37 cellular contexts compared by ENCODE assay signal in genomic region chr5:151381899-151382298, GRCh38. TPM values are rescaled to one million over a fixed set of nuclear protein-coding genes. Genes with fewer than 3 reads are reported as not detected.
"Had no signal": no experiment of that assay in that cellular context is flagged by ENCODE, and none has a peak within 500 bp of the region (broad histone marks: within the 10 kb centered on the region; RNA-seq: fewer than 3 reads in every experiment).

No MANE protein-coding gene starts in this region.

- FAIRE-seq: astrocyte, bronchial epithelial cell, colon, endometrium, endothelial cell of umbilical vein had no signal

- H3K27ac ChIP-seq: brain microvascular endothelial cell, epithelial cell of prostate, esophagus squamous epithelium had no signal

- H3K4me1 Mint-ChIP-seq: activated CD4-positive, alpha-beta T cell treated with anti-CD3 and anti-CD28 coated beads for 36 hours; activated T-helper 17 cell treated with anti-CD3 and anti-CD28 coated beads, Interleukin-2, amount 50 U/mL, for 72 hours had no signal

- H3K9me3 Mint-ChIP-seq: activated CD8-positive, alpha-beta T cell treated with anti-CD3 and anti-CD28 coated beads for 36 hours; activated T-cell treated with anti-CD3 and anti-CD28 coated beads, Interleukin-2, amount 50 U/mL, for 4 hours; activated T-helper 17 cell treated with anti-CD3 and anti-CD28 coated beads, Interleukin-2, amount 50 U/mL, for 72 hours; central memory CD8-positive, alpha-beta T cell had no signal

- H3K4me1 ChIP-seq: esophagus squamous epithelium had no signal

- H3K4me3 ChIP-seq: esophagus squamous epithelium had no signal

- H3K36me3 ChIP-seq: brain microvascular endothelial cell, esophagus squamous epithelium had no signal

- DNase-seq: activated CD4-positive, alpha-beta T cell treated with anti-CD3 and anti-CD28 coated beads for 36 hours; activated CD4-positive, alpha-beta T cell treated with anti-CD3 and anti-CD28 coated beads, Interleukin-2, amount 50 U/mL, for 1 hour; activated CD4-positive, alpha-beta T cell treated with anti-CD3 and anti-CD28 coated beads, Interleukin-2, amount 50 U/mL, for 48 hours; activated CD4-positive, CD25-positive, alpha-beta regulatory T cell; activated CD4-positive, CD25-positive, alpha-beta regulatory T cell treated with anti-CD3 and anti-CD28 coated beads, Interleukin-2, amount 50 U/mL, for 72 hours; activated CD8-positive, alpha-beta memory T cell treated with anti-CD3 and anti-CD28 coated beads for 24 hours; activated CD8-positive, alpha-beta T cell treated with anti-CD3 and anti-CD28 coated beads for 36 hours; activated effector memory CD4-positive, alpha-beta T cell treated with Interleukin-2 at 50 U/mL for 16 hours; activated gamma-delta T cell treated with Interleukin-2 at 50 U/mL for 16 hours; activated naive CD4-positive, alpha-beta T cell treated with anti-CD3 and anti-CD28 coated beads, Interleukin-2, amount 50 U/mL, for 16 hours; activated naive CD4-positive, alpha-beta T cell treated with Interleukin-2 at 50 U/mL for 16 hours; activated T-cell treated with anti-CD3 and anti-CD28 coated beads, Interleukin-2, amount 50 U/mL, for 4 hours; amniotic stem cell; anterior cingulate cortex; brain microvascular endothelial cell; cortex of kidney; effector CD8-positive, alpha-beta T cell; esophagus squamous epithelium; foreskin melanocyte; head of caudate nucleus; T-helper 2 cell had no signal

- H3K9me3 ChIP-seq: esophagus squamous epithelium had no signal

- H3K27ac Mint-ChIP-seq: activated CD4-positive, alpha-beta T cell treated with anti-CD3 and anti-CD28 coated beads for 36 hours; activated CD8-positive, alpha-beta T cell treated with anti-CD3 and anti-CD28 coated beads for 36 hours; activated naive CD8-positive, alpha-beta T cell; activated T-helper 17 cell treated with anti-CD3 and anti-CD28 coated beads, Interleukin-2, amount 50 U/mL, for 72 hours had no signal

- H3K4me3 Mint-ChIP-seq: activated CD4-positive, alpha-beta T cell treated with anti-CD3 and anti-CD28 coated beads for 36 hours; activated CD8-positive, alpha-beta T cell treated with anti-CD3 and anti-CD28 coated beads for 36 hours; activated naive CD8-positive, alpha-beta T cell; activated T-cell treated with anti-CD3 and anti-CD28 coated beads, Interleukin-2, amount 50 U/mL, for 4 hours; activated T-helper 17 cell treated with anti-CD3 and anti-CD28 coated beads, Interleukin-2, amount 50 U/mL, for 72 hours; central memory CD8-positive, alpha-beta T cell had no signal

- H3K27me3 ChIP-seq: brain microvascular endothelial cell, esophagus squamous epithelium had no signal

- ATAC-seq: activated CD4-positive, alpha-beta T cell treated with anti-CD3 and anti-CD28 coated beads for 36 hours; activated CD8-positive, alpha-beta T cell treated with anti-CD3 and anti-CD28 coated beads for 36 hours; activated T-cell treated with anti-CD3 and anti-CD28 coated beads, Interleukin-2, amount 50 U/mL, for 4 hours; activated T-helper 17 cell treated with anti-CD3 and anti-CD28 coated beads, Interleukin-2, amount 50 U/mL, for 72 hours had no signal

- H3K36me3 Mint-ChIP-seq: activated naive CD8-positive, alpha-beta T cell had no signal

RNA-seq across cellular contexts. Expression of gene SLC36A2, which starts 34.5 kb away (rescaled TPM):
- total RNA-seq: activated CD4-positive, alpha-beta T cell treated with anti-CD3 and anti-CD28 coated beads for 36 hours; activated CD8-positive, alpha-beta T cell treated with anti-CD3 and anti-CD28 coated beads for 36 hours; activated T-cell treated with anti-CD3 and anti-CD28 coated beads, Interleukin-2, amount 50 U/mL, for 4 hours; activated T-helper 17 cell treated with anti-CD3 and anti-CD28 coated beads, Interleukin-2, amount 50 U/mL, for 72 hours; astrocyte; bronchial epithelial cell; cardiac septum; cerebellum; dermis microvascular lymphatic vessel endothelial cell; endothelial cell of umbilical vein; esophagus squamous epithelium; fibroblast of lung; fibroblast of villous mesenchyme; T-helper 1 cell treated with Interleukin-12 subunit alpha and Interleukin-12 subunit beta and Interleukin-4 antibody, amounts not matched to agents 30 ng/mL and 1 ng/mL, for 36 hours had no signal
- polyA plus RNA-seq: endothelial cell of umbilical vein, esophagus, fibroblast of lung had no signal
